In genomic region chr5:163505049-163505474, GRCh38 we compare ENCODE assay signal across 8 cellular contexts. TPM values are rescaled to one million over a fixed set of nuclear protein-coding genes. Genes with fewer than 3 reads are reported as not detected.
A peak's percentile ranks its signal among the peaks of the same experiment; 100 is the strongest.
DNase-seq lines count a peak whose midpoint lies in the region; ATAC-seq, FAIRE-seq and TF ChIP-seq lines count a peak whose summit lies in the region.

No MANE protein-coding gene starts in this region.

- ATAC-seq in GM19395 (IDR thresholded peaks at IDR 0.05; ENCODE audit: unreplicated experiment) (peak; percentile 6), PC-3 (peak; percentile 5), pancreas (peak; percentile 0 to 1 (median 1)), GM21381 (IDR thresholded peaks at IDR 0.05; ENCODE audit: unreplicated experiment) (no peak), GM21576 (IDR thresholded peaks at IDR 0.05; ENCODE audit: unreplicated experiment) (no peak)

- TF ChIP-seq CTCF in PC-3 (conservative IDR thresholded peaks at IDR 0.05; ENCODE audit: low read depth, low read length) (no peak), pancreas (IDR thresholded peaks at IDR 0.05) (no peak)

- H3K9me2 ChIP-seq in PC-3 (replicated peaks; ENCODE audit: low read length), result no peaks in the 10 kb centered on the region

- H4K20me1 ChIP-seq in PC-3 (ENCODE audit: low read length), result 0 out of 2 replicates have a peak, but pooled peaks cover 6% of the 10 kb centered on the region

- intact Hi-C loops in PC-3 (cut with micrococcal nuclease) (loop anchor here (1.0 to 5.0 kb wide), 3 partner anchors 45 to 128 kb away; partner anchors contain the start of genes CCNG1, HMMR and NUDCD2), pancreas (cut with DNase I) (no loop called here)

- peak overlapping the region; percentile 78 for H3K9ac ChIP-seq in PC-3 (ENCODE audit: low read length)

- BruUV-seq in PC-3 (replicated peaks; lab: Mats Ljungman, UMichigan), result TSS peak; percentile 83

- H3K9me3 ChIP-seq in PC-3 (ENCODE audit: low read length), result no peaks in the 10 kb centered on the region
- H3K9me3 ChIP-seq in esophagus (ENCODE audit: control insufficient read depth in 2 of 2, insufficient read depth in 1 of 2, low read depth in 1 of 2, low read length in 1 of 2), result no peaks in the 10 kb centered on the region
- no peaks in the 10 kb centered on the region for H3K9me3 ChIP-seq in pancreas

- CTCF ChIA-PET in PC-3 (lab: Charles Lee), result no interaction called here

- 1% methylated on average over 12 of the region's 12 CpGs for WGBS in esophagus, 2 donors
- WGBS in pancreas, 2 donors, result 1% methylated on average over 12 of the region's 12 CpGs

- no peak for FAIRE-seq in pancreas (lab: Jason Lieb, UNC)

- H3K4me1 ChIP-seq in PC-3 (ENCODE audit: insufficient read depth, low read length) (peaks cover 32% of the 10 kb centered on the region), esophagus (ENCODE audit: control insufficient read depth in 2 of 2, insufficient read depth in 2 of 2, low read length in 1 of 2) (no peaks in the 10 kb centered on the region), pancreas (peaks cover 15 to 27% (median 19%) of the 10 kb centered on the region in 3 donors)

- H3F3A ChIP-seq in PC-3 (ENCODE audit: low read length, unreplicated experiment), result no peaks in the 10 kb centered on the region

- peaks cover 44% of the 10 kb centered on the region for H3K79me2 ChIP-seq in PC-3 (ENCODE audit: low read length)

- H3K27ac ChIP-seq in PC-3 (ENCODE audit: low read length), result peak overlapping the region; percentile 45
- H3K27ac ChIP-seq in esophagus (ENCODE audit: low read depth in 2 of 2, low read length in 1 of 2), result peak overlapping the region; percentile 96 to 100
- peak overlapping the region; percentile 93 to 98 (median 96) for H3K27ac ChIP-seq in pancreas

- peak overlapping the region; percentile 95 for H3K4me2 ChIP-seq in PC-3 (ENCODE audit: low read length)

- no peaks in the 10 kb centered on the region for H3K36me3 ChIP-seq in PC-3 (ENCODE audit: low read depth, low read length)
- H3K36me3 ChIP-seq in esophagus (ENCODE audit: control insufficient read depth in 2 of 2, insufficient read depth in 2 of 2, low read length in 1 of 2), result no peaks in the 10 kb centered on the region
- no peaks in the 10 kb centered on the region for H3K36me3 ChIP-seq in pancreas

- no peaks in the 10 kb centered on the region for H3K27me3 ChIP-seq in PC-3 (ENCODE audit: low read length)
- no peaks in the 10 kb centered on the region for H3K27me3 ChIP-seq in esophagus (ENCODE audit: control insufficient read depth in 1 of 2, insufficient read depth in 2 of 2, low read length in 2 of 2)
- no peaks in the 10 kb centered on the region for H3K27me3 ChIP-seq in pancreas

- H3K4me3 ChIP-seq in PC-3 (ENCODE audit: low read length) (peak overlapping the region; percentile 90), esophagus (ENCODE audit: low read depth in 1 of 2, low read length in 2 of 2) (peak overlapping the region; percentile 77 to 97), pancreas (peak overlapping the region; percentile 59 to 73 (median 63))

- peak overlapping the region; percentile 77 for H2AFZ ChIP-seq in PC-3 (ENCODE audit: low read length)

- POLR2A ChIA-PET in PC-3 (lab: Charles Lee; ENCODE audit: unreplicated experiment), result interaction anchor here (0.6 kb wide), 1 partner anchor 374 kb away, joined by 3 read pairs; no protein-coding TSS in a partner anchor

- DNase-seq in PC-3, result no peak
- no peak for DNase-seq in pancreas
- DNase-seq in mesenteric fat pad (ENCODE audit: low spot score), result no peak
- DNase-seq in OCI-M1 (lab: John Stamatoyannopoulos, UW), result no peak

RNA-seq across cellular contexts. Expression of gene MAT2B, which starts 0.4 kb away (rescaled TPM):
- total RNA-seq in PC-3 (2014; rRNA removed) (24.3 and 25.6 TPM in 2 replicates), pancreas (10 to 100 TPM in 5 of 6 donors, 1 to 10 TPM in 1; 9.2 to 34.6 (median 15.9) TPM), mesenteric fat pad (34.3 TPM)
- polyA plus RNA-seq in esophagus (10 to 100 TPM; 26.9 to 35.0 TPM), pancreas (10 to 100 TPM in 1 of 2 donors, 1 to 10 TPM in 1; 9.8 to 21.1 TPM)

RNA-seq across cellular contexts. Expression of gene HMMR, which starts 44.6 kb away (rescaled TPM):
- total RNA-seq in PC-3 (2014; rRNA removed) (44.8 and 74.6 TPM in 2 replicates), pancreas (under 1 TPM in 5 of 6 donors, not detected in 1; 0.14 to 0.84 (median 0.38) TPM), mesenteric fat pad (0.32 TPM)
- polyA plus RNA-seq in esophagus (1 to 10 TPM; 2.1 to 4.1 TPM), pancreas (under 1 TPM; 0.07 to 0.08 TPM)

RNA-seq across cellular contexts. Expression of gene NUDCD2, which starts 45.2 kb away (rescaled TPM):
- total RNA-seq in PC-3 (2014; rRNA removed), result 28.3 and 31.2 TPM in 2 replicates
- polyA plus RNA-seq in esophagus, result 1 to 10 TPM; 4.8 to 5.4 TPM
- total RNA-seq in pancreas, result 10 to 100 TPM in 3 of 6 donors, 1 to 10 TPM in 3; 8.7 to 14.8 (median 10.2) TPM
- 1 to 10 TPM; 2.8 to 5.7 TPM for polyA plus RNA-seq in pancreas
- 19.0 TPM for total RNA-seq in mesenteric fat pad

Comparison
In these comparisons a context has a peak if more than half of its experiments do, and no peak if none do; other contexts are left out.
1. ATAC-seq: peak in GM19395 (single experiment), PC-3 (single experiment) and pancreas (4 of 4); none in GM21381 (single experiment) and GM21576 (single experiment).
2. H3K27ac ChIP-seq: peak in every context shown above with its lines; median percentile 98 in esophagus; 96 in pancreas; 45 in PC-3.
3. RNA of gene HMMR, which starts 44.6 kb away (total RNA-seq): 44.8 to 74.6 TPM in PC-3; 0.14 to 0.84 TPM in pancreas and 0.32 TPM in mesenteric fat pad (single experiment); every median in the first group is over 10 times any median in the second.
4. Peak in every context shown above with its lines, with median percentiles within 50 percentile points of each other: H3K4me3 ChIP-seq.